35 cellular contexts compared by ENCODE assay signal in genomic region chr6:9315966-9316650, GRCh38.
"Had no signal": no experiment of that assay in that cellular context is flagged by ENCODE, and none has a peak within 500 bp of the region (broad histone marks: within the 10 kb centered on the region; RNA-seq: fewer than 3 reads in every experiment).

No MANE protein-coding gene starts in this region.

- H3K36me3 ChIP-seq: adrenal gland, breast epithelium, Peyer's patch had no signal

- H3K4me1 Mint-ChIP-seq: activated CD4-positive, alpha-beta memory T cell treated with anti-CD3 and anti-CD28 coated beads, Interleukin-2, amount 10 ng/mL, durations not matched to agents 7 days and 5 days; activated CD8-positive, alpha-beta memory T cell treated with anti-CD3 and anti-CD28 coated beads, Interleukin-2, amount 10 ng/mL, durations not matched to agents 7 days and 5 days; activated naive CD8-positive, alpha-beta T cell treated with anti-CD3 and anti-CD28 coated beads, Interleukin-2, amount 10 ng/mL, durations not matched to agents 7 days and 5 days had no signal

- H3K27me3 ChIP-seq: adrenal gland, body of pancreas, breast epithelium, Peyer's patch had no signal

- H3K9me3 ChIP-seq: adrenal gland, body of pancreas, breast epithelium, Peyer's patch had no signal

- FAIRE-seq: astrocyte had no signal

- H3K36me3 Mint-ChIP-seq: activated CD8-positive, alpha-beta memory T cell treated with anti-CD3 and anti-CD28 coated beads, Interleukin-2, amount 10 ng/mL, durations not matched to agents 7 days and 5 days; activated naive CD8-positive, alpha-beta T cell treated with anti-CD3 and anti-CD28 coated beads, Interleukin-2, amount 10 ng/mL, durations not matched to agents 7 days and 5 days had no signal

- H3K4me1 ChIP-seq: adrenal gland, body of pancreas, breast epithelium, Peyer's patch had no signal

- H3K4me3 ChIP-seq: adrenal gland, body of pancreas, breast epithelium, coronary artery, Peyer's patch had no signal

- H3K4me3 Mint-ChIP-seq: activated CD4-positive, alpha-beta memory T cell treated with anti-CD3 and anti-CD28 coated beads, Interleukin-2, amount 10 ng/mL, durations not matched to agents 7 days and 5 days; activated CD8-positive, alpha-beta memory T cell treated with anti-CD3 and anti-CD28 coated beads, Interleukin-2, amount 10 ng/mL, durations not matched to agents 7 days and 5 days; activated naive CD8-positive, alpha-beta T cell treated with anti-CD3 and anti-CD28 coated beads, Interleukin-2, amount 10 ng/mL, durations not matched to agents 7 days and 5 days had no signal

- DNase-seq: activated CD4-positive, alpha-beta memory T cell treated with anti-CD3 and anti-CD28 coated beads, Interleukin-2, amount 10 ng/mL, durations not matched to agents 7 days and 5 days; activated CD4-positive, alpha-beta T cell treated with anti-CD3 and anti-CD28 coated beads for 1 hour; activated CD4-positive, alpha-beta T cell treated with anti-CD3 and anti-CD28 coated beads for 48 hours; activated CD4-positive, CD25-positive, alpha-beta regulatory T cell; activated CD8-positive, alpha-beta memory T cell treated with anti-CD3 and anti-CD28 coated beads for 24 hours; activated CD8-positive, alpha-beta memory T cell treated with anti-CD3 and anti-CD28 coated beads, Interleukin-2, amount 10 ng/mL, durations not matched to agents 7 days and 5 days; activated CD8-positive, alpha-beta memory T cell treated with anti-CD3 and anti-CD28 coated beads, Interleukin-2, amount 50 U/mL, for 48 hours; activated effector memory CD4-positive, alpha-beta T cell treated with anti-CD3 and anti-CD28 coated beads, Interleukin-2, amount 50 U/mL, for 16 hours; activated naive CD4-positive, alpha-beta T cell; activated naive CD4-positive, alpha-beta T cell treated with anti-CD3 and anti-CD28 coated beads, Interleukin-2, amount 50 U/mL, for 16 hours; activated naive CD8-positive, alpha-beta T cell treated with anti-CD3 and anti-CD28 coated beads, Interleukin-2, amount 10 ng/mL, durations not matched to agents 7 days and 5 days; activated T-cell treated with anti-CD3 and anti-CD28 coated beads, Interleukin-2, amount 50 U/mL, for 48 hours; adrenal gland; body of pancreas; MM.1S; MV-4-11; NCI-H1092; NCI-H1436 treated with DMSO at 0.1 percent for 48 hours; NCI-H187; NCI-H2029 treated with DMSO at 0.1 percent for 48 hours; NCI-H345; NCI-H524 treated with DMSO at 0.1 percent for 48 hours; NK-92 treated with Interleukin-12 subunit alpha and Interleukin-12 subunit beta, amount 100 ng/mL, for 24 hours; PC-3; Peyer's patch; RPMI8226; SHP77 treated with DMSO at 0.1 percent for 48 hours; SW 1271; T-helper 1 cell; T-helper 2 cell; T-helper 9 cell had no signal

- H3K27me3 Mint-ChIP-seq: activated CD4-positive, alpha-beta memory T cell treated with anti-CD3 and anti-CD28 coated beads, Interleukin-2, amount 10 ng/mL, durations not matched to agents 7 days and 5 days; activated CD8-positive, alpha-beta memory T cell treated with anti-CD3 and anti-CD28 coated beads, Interleukin-2, amount 10 ng/mL, durations not matched to agents 7 days and 5 days; activated naive CD8-positive, alpha-beta T cell treated with anti-CD3 and anti-CD28 coated beads, Interleukin-2, amount 10 ng/mL, durations not matched to agents 7 days and 5 days had no signal

- H3K27ac ChIP-seq: adrenal gland, body of pancreas, breast epithelium, coronary artery, Peyer's patch, VCaP had no signal

- H3K27ac Mint-ChIP-seq: activated CD4-positive, alpha-beta memory T cell treated with anti-CD3 and anti-CD28 coated beads, Interleukin-2, amount 10 ng/mL, durations not matched to agents 7 days and 5 days; activated CD8-positive, alpha-beta memory T cell treated with anti-CD3 and anti-CD28 coated beads, Interleukin-2, amount 10 ng/mL, durations not matched to agents 7 days and 5 days; activated naive CD8-positive, alpha-beta T cell treated with anti-CD3 and anti-CD28 coated beads, Interleukin-2, amount 10 ng/mL, durations not matched to agents 7 days and 5 days had no signal

- ATAC-seq: activated CD8-positive, alpha-beta memory T cell treated with anti-CD3 and anti-CD28 coated beads, Interleukin-2, amount 10 ng/mL, durations not matched to agents 7 days and 5 days; body of pancreas; PC-3 had no signal
